ENCODE assay signal across 8 cellular contexts in the genomic region with DNA sequence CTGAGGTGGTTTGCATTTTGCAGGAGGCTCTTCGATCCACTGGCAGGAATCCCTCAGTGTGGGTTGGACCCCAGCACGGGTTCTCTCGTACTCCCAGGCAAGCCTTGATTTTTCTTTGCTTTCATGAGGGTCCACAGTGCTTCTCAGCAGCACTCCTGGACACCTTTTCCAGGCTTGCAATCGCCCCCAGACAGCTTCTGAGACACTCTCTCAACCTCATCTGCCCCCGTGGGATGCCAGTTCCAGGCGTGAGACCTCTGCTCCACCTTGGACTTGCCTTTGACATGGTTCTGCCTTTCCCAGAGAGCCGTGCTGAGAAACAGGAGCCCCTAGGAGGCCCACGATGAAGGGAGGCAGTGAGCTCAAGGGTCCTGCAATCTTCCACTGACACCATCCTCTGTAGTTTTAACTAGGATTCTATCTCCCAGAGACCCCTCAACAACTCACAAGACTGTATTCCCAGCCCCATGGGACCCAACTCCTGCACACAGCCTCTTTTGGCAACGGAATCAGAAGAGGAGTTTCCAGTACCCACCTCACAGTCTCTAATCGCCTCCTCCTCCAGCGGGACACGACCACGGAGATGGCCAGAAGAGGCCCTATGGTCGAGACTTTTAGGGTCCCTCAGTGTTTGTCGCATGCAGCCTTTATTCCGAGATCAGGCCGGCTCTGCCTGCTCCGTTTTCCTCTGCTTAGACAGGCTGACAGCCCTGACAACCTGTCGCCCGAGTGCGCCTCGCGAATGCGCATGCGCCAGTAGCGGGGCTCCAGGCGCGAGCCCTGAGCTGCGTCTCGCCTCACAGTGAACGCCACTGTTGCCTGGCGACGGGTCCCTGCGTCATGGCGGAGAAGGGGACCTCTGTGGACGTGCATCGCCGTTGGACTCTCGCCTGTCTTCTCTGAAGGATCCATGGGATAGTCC. TPM values are rescaled to one million over a fixed set of nuclear protein-coding genes. Genes with fewer than 3 reads are reported as not detected.
A peak's percentile ranks its signal among the peaks of the same experiment; 100 is the strongest.
DNase-seq lines count a peak whose midpoint lies in the region; ATAC-seq and TF ChIP-seq lines count a peak whose summit lies in the region.

No MANE protein-coding gene starts in this region.

- peak overlapping the region; percentile 57 for H3K4me2 ChIP-seq in trophoblast cell (ENCODE audit: low read length)

- no peak overlapping the region for H2AFZ ChIP-seq in trophoblast cell (ENCODE audit: insufficient read depth, low read length, poor library complexity)

- H3K9me3 ChIP-seq in NT2/D1 (ENCODE audit: insufficient read depth, low read length), result peaks cover 26% of the 10 kb centered on the region; the same call in 1 of the 2 replicates
- H3K9me3 ChIP-seq in heart right ventricle, result peaks cover 0 to 36% (median 0%) of the 10 kb centered on the region in 11 donors
- peaks cover 55% of the 10 kb centered on the region for H3K9me3 ChIP-seq in trophoblast cell (ENCODE audit: insufficient read depth, low read depth, low read length)
- no peaks in the 10 kb centered on the region for H3K9me3 ChIP-seq in testis

- H3K79me2 ChIP-seq in trophoblast cell (ENCODE audit: control insufficient read depth, insufficient read depth, low read length, poor library complexity), result no peaks in the 10 kb centered on the region

- no peak overlapping the region for H4K8ac ChIP-seq in trophoblast cell (ENCODE audit: low read depth, low read length)

- no peaks in the 10 kb centered on the region for H3K79me1 ChIP-seq in trophoblast cell (ENCODE audit: low read length)

- H3K4me1 ChIP-seq in NT2/D1 (ENCODE audit: insufficient read depth, insufficient read length) (peaks cover 12% of the 10 kb centered on the region), heart right ventricle (peaks cover 0 to 13% (median 4%) of the 10 kb centered on the region in 9 donors), trophoblast cell (ENCODE audit: control insufficient read depth in 1 of 2, insufficient read depth in 2 of 2, low read length in 2 of 2) (peaks cover 0 to 4% of the 10 kb centered on the region in 2 experiments), testis (no peaks in the 10 kb centered on the region)

- TF ChIP-seq CTCF in heart right ventricle (IDR thresholded peaks at IDR 0.05) (no peak), testis (IDR thresholded peaks at IDR 0.05) (no peak)

- no peak overlapping the region for H4K91ac ChIP-seq in trophoblast cell (ENCODE audit: low read depth, low read length)

- peak overlapping the region; percentile 71 for H3K9ac ChIP-seq in NT2/D1 (ENCODE audit: insufficient read length, low read depth)
- no peak overlapping the region for H3K9ac ChIP-seq in trophoblast cell (ENCODE audit: low read length)

- DNase-seq in GM03348 (ENCODE audit: low spot score) (peak; percentile 79), NT2/D1 (ENCODE audit: low read depth, low spot score) (peak; percentile 82), heart right ventricle (peak; percentile 51 to 71), trophoblast cell (peak; percentile 16 to 62), testis (peak; percentile 81), epidermal melanocyte (ENCODE audit: insufficient read length, low spot score) (no peak), EL (no peak)
- DNase-seq in activated effector memory CD4-positive, alpha-beta T cell treated with anti-CD3 and anti-CD28 coated beads, Interleukin-2, amount 50 U/mL, for 16 hours, result peak; percentile 90

- no peak overlapping the region for H3K18ac ChIP-seq in trophoblast cell (ENCODE audit: low read length)

- H3K27me3 ChIP-seq in NT2/D1 (ENCODE audit: insufficient read depth, insufficient read length) (peaks cover 27% of the 10 kb centered on the region), heart right ventricle (peaks cover 0 to 19% (median 15%) of the 10 kb centered on the region in 7 donors), trophoblast cell (ENCODE audit: insufficient read depth, low read length) (no peaks in the 10 kb centered on the region), testis (no peaks in the 10 kb centered on the region)

- WGBS in heart right ventricle, 2 donors, result 17 to 18% methylated on average over 39 of the region's 39 CpGs
- no CpG with 5 or more reads among the region's 39 CpGs for WGBS in trophoblast cell (ENCODE audit: extremely low coverage, insufficient coverage, insufficient read length)
- 14 to 23% methylated on average over 18 to 39 of the region's 39 CpGs for WGBS in testis, 2 donors

- H2BK120ac ChIP-seq in trophoblast cell (ENCODE audit: insufficient read depth, low read length, poor library complexity), result no peak overlapping the region

- H3K4me3 ChIP-seq in NT2/D1 (ENCODE audit: insufficient read length, low read depth) (peak overlapping the region; percentile 19), heart right ventricle (peak overlapping the region in 9 of 10 donors; percentile 15 to 53 (median 37)), trophoblast cell (ENCODE audit: low read depth, low read length) (no peak overlapping the region), testis (peak overlapping the region; percentile 11 to 40)

- H3K36me3 ChIP-seq in NT2/D1 (ENCODE audit: insufficient read depth, insufficient read length, low read length) (no peaks in the 10 kb centered on the region), heart right ventricle (no peaks in the 10 kb centered on the region), trophoblast cell (ENCODE audit: control insufficient read depth in 1 of 2, insufficient read depth in 2 of 2, low read length in 2 of 2) (no peaks in the 10 kb centered on the region), testis (ENCODE audit: low read depth, missing control alignments) (no peaks in the 10 kb centered on the region)

- no peak for TF ChIP-seq POLR2A in testis (IDR thresholded peaks at IDR 0.05)

- intact Hi-C loops in heart right ventricle (cut with DNase I) (no loop called here), testis (cut with DNase I; ENCODE audit: low total_unique reads) (no loop called here)

- H3K4ac ChIP-seq in trophoblast cell (ENCODE audit: low read depth, low read length), result no peak overlapping the region

- H4K12ac ChIP-seq in trophoblast cell (ENCODE audit: low read depth, low read length), result no peak overlapping the region

- H3K27ac ChIP-seq in heart right ventricle (no peak overlapping the region), trophoblast cell (ENCODE audit: low read depth, low read length) (no peak overlapping the region), testis (no peak overlapping the region)

- no peak overlapping the region for H2BK5ac ChIP-seq in trophoblast cell (ENCODE audit: low read depth, low read length, poor library complexity)

- no peak overlapping the region for H2AK5ac ChIP-seq in trophoblast cell (ENCODE audit: low read length)

- H3K23ac ChIP-seq in trophoblast cell (ENCODE audit: low read length), result no peak overlapping the region

- ATAC-seq in heart right ventricle, result peak; percentile 35 to 87 (median 74)

- no peak overlapping the region for H3K14ac ChIP-seq in trophoblast cell (ENCODE audit: low read length)

- H2BK12ac ChIP-seq in trophoblast cell (ENCODE audit: low read length), result no peak overlapping the region

RNA-seq across cellular contexts. Expression of gene ZNF273, which starts 26.0 kb away (rescaled TPM):
- total RNA-seq in heart right ventricle, result 1 to 10 TPM in 9 of 10 donors, under 1 TPM in 1; 1.00 to 2.3 (median 1.6) TPM
- 1 to 10 TPM in 1 of 2 donors, under 1 TPM in 1; 0.90 to 3.1 TPM for polyA plus RNA-seq in heart right ventricle
- polyA plus RNA-seq in trophoblast cell (2013), result 6.1 and 6.4 TPM in 2 replicates
- total RNA-seq in testis, result 10 to 100 TPM; 13.6 to 36.0 TPM
- 10.6 TPM for polyA plus RNA-seq in testis (ENCODE audit: insufficient read depth, low read depth, low replicate concordance)

Comparison
In these comparisons a context has a peak if more than half of its experiments do, and no peak if none do; other contexts are left out.
1. DNase-seq: peak in GM03348 (single experiment), NT2/D1 (single experiment), activated effector memory CD4-positive, alpha-beta T cell treated with anti-CD3 and anti-CD28 coated beads, Interleukin-2, amount 50 U/mL, for 16 hours (single experiment), heart right ventricle (2 of 2), trophoblast cell (2 of 2) and testis (single experiment); none in epidermal melanocyte (single experiment) and EL (single experiment).
2. RNA of gene ZNF273, which starts 26.0 kb away (total RNA-seq): 13.6 to 36.0 TPM in testis; 1.00 to 2.3 TPM in heart right ventricle; every median in the first group is over 4 times any median in the second.